16 cellular contexts compared by ENCODE assay signal in the genomic region with DNA sequence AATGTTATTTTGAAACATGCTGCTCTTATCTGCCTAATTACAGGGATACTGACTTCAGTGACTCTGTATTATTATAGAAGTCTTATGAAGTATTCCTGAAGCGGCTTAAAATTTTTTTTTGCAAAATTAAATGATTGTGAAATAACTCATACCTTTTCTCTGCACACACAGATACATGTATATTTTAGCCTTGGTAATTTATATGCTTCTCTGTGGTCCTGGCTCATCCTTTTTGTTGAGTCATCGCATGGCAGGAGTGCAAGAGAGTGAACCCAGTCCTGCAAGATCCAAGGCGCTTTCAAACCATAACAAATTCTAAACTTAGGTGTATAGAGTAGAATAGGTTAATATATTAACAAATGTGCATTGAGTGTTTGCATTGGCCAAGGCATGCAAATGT. TPM values are rescaled to one million over a fixed set of nuclear protein-coding genes. Genes with fewer than 3 reads are reported as not detected.
DNase-seq lines count a peak whose midpoint lies in the region; ATAC-seq and TF ChIP-seq lines count a peak whose summit lies in the region.
"Had no signal": no experiment of that assay in that cellular context is flagged by ENCODE, and none has a peak within 500 bp of the region (broad histone marks: within the 10 kb centered on the region; RNA-seq: fewer than 3 reads in every experiment).

No MANE protein-coding gene starts in this region.

- 0 out of 2 replicates have a peak overlapping the region, but pooled peaks have one; percentile 4 for H3K4me2 ChIP-seq in PC-3 (ENCODE audit: low read length)

- peak; percentile 53 for DNase-seq in ELR (ENCODE audit: low read depth)
- peak; percentile 61 for DNase-seq in PC-3
- DNase-seq in epithelial cell of prostate (ENCODE audit: low read depth, low spot score): no peak
- DNase-seq in sigmoid colon: no peak
- no peak for DNase-seq in cerebellar nuclear complex (lab: John Stamatoyannopoulos, UW)
- DNase-seq in DMS53 (lab: John Stamatoyannopoulos, UW): no peak
- DNase-seq in T-helper 17 cell: no peak
- DNase-seq: activated CD4-positive, alpha-beta memory T cell treated with anti-CD3 and anti-CD28 coated beads, Interleukin-2, amount 10 ng/mL, durations not matched to agents 7 days and 5 days; activated naive CD4-positive, alpha-beta T cell; midbrain; NCI-H2029; NK-92 treated with Interleukin-12 subunit alpha and Interleukin-12 subunit beta, amount 100 ng/mL, for 24 hours; retina; T-helper 1 cell had no signal

- H3K36me3 ChIP-seq in PC-3 (ENCODE audit: low read depth, low read length): peaks cover 29% of the 10 kb centered on the region
- H3K36me3 ChIP-seq in sigmoid colon: peaks cover 0 to 9% (median 0%) of the 10 kb centered on the region in 4 donors

- H3K4me3 ChIP-seq in PC-3 (ENCODE audit: low read length) (no peak overlapping the region), sigmoid colon (no peak overlapping the region)
- H3K4me3 ChIP-seq: HAP-1 had no signal

- H3K4me1 ChIP-seq in PC-3 (ENCODE audit: insufficient read depth, low read length): peaks cover 15% of the 10 kb centered on the region; the same call in 1 of the 2 replicates
- peaks cover 0 to 82% (median 59%) of the 10 kb centered on the region in 4 donors for H3K4me1 ChIP-seq in sigmoid colon

- peaks cover 4% of the 10 kb centered on the region for H3K36me3 Mint-ChIP-seq in T-helper 17 cell (ENCODE audit: low read depth)

- no TSS peak for BruUV-seq in PC-3 (replicated peaks; lab: Mats Ljungman, UMichigan)

- H3K4me1 Mint-ChIP-seq in T-helper 17 cell: peaks cover 57% of the 10 kb centered on the region

- H3K79me2 ChIP-seq in PC-3 (ENCODE audit: low read length): peaks cover 100% of the 10 kb centered on the region

- no peak overlapping the region for H3K27ac Mint-ChIP-seq in T-helper 17 cell
- H3K27ac Mint-ChIP-seq: activated CD4-positive, alpha-beta memory T cell treated with anti-CD3 and anti-CD28 coated beads, Interleukin-2, amount 10 ng/mL, durations not matched to agents 7 days and 5 days had no signal

- no peaks in the 10 kb centered on the region for H3K27me3 Mint-ChIP-seq in T-helper 17 cell
- H3K27me3 Mint-ChIP-seq: activated CD4-positive, alpha-beta memory T cell treated with anti-CD3 and anti-CD28 coated beads, Interleukin-2, amount 10 ng/mL, durations not matched to agents 7 days and 5 days; dendritic cell treated with granulocyte-macrophage colony-stimulating factor and Interleukin-4, amounts not matched to agents 40 ng/mL and 50 ng/mL, for 4 days had no signal

- 86 to 93% methylated on average over 3 of the region's 3 CpGs for WGBS in sigmoid colon, 2 donors

- no peak for TF ChIP-seq EP300 in sigmoid colon (IDR thresholded peaks at IDR 0.05)

- H3K9ac ChIP-seq in PC-3 (ENCODE audit: low read length): no peak overlapping the region

- TF ChIP-seq CTCF in PC-3 (conservative IDR thresholded peaks at IDR 0.05; ENCODE audit: low read depth, low read length): no peak
- no peak for TF ChIP-seq CTCF in sigmoid colon (IDR thresholded peaks at IDR 0.05)

- no peak overlapping the region for H2AFZ ChIP-seq in PC-3 (ENCODE audit: low read length)

- H4K20me1 ChIP-seq in PC-3 (ENCODE audit: low read length): peaks cover 73% of the 10 kb centered on the region

- no peaks in the 10 kb centered on the region for H3K27me3 ChIP-seq in PC-3 (ENCODE audit: low read length)
- no peaks in the 10 kb centered on the region for H3K27me3 ChIP-seq in sigmoid colon

- H3K9me2 ChIP-seq in PC-3 (replicated peaks; ENCODE audit: low read length): no peaks in the 10 kb centered on the region

- TF ChIP-seq POLR2A in sigmoid colon (IDR thresholded peaks at IDR 0.05): no peak

- intact Hi-C loops in PC-3 (cut with micrococcal nuclease): no loop called here
- intact Hi-C loops in sigmoid colon (cut with DNase I): no loop called here

- peak; percentile 71 for ATAC-seq in PC-3
- ATAC-seq in T-helper 17 cell: no peak

- no peaks in the 10 kb centered on the region for H3K9me3 ChIP-seq in PC-3 (ENCODE audit: low read length)
- H3K9me3 ChIP-seq in sigmoid colon: no peaks in the 10 kb centered on the region
- no peaks in the 10 kb centered on the region for H3K9me3 ChIP-seq in T-helper 17 cell (ENCODE audit: control insufficient read depth, low read length, poor library complexity, severe bottlenecking)
- H3K9me3 ChIP-seq: HAP-1 had no signal

- no peaks in the 10 kb centered on the region for H3F3A ChIP-seq in PC-3 (ENCODE audit: low read length, unreplicated experiment)

- POLR2A ChIA-PET in PC-3 (lab: Charles Lee; ENCODE audit: unreplicated experiment): no interaction called here

- CTCF ChIA-PET in PC-3 (lab: Charles Lee): no interaction called here

- H3K27ac ChIP-seq in PC-3 (ENCODE audit: low read length): no peak overlapping the region
- peak overlapping the region; percentile 34 for H3K27ac ChIP-seq in epithelial cell of prostate
- peak overlapping the region in 3 of 4 donors; percentile 38 to 56 (median 48) for H3K27ac ChIP-seq in sigmoid colon

- no peak overlapping the region for H3K4me3 Mint-ChIP-seq in T-helper 17 cell
- H3K4me3 Mint-ChIP-seq: activated CD4-positive, alpha-beta memory T cell treated with anti-CD3 and anti-CD28 coated beads, Interleukin-2, amount 10 ng/mL, durations not matched to agents 7 days and 5 days; dendritic cell treated with granulocyte-macrophage colony-stimulating factor and Interleukin-4, amounts not matched to agents 40 ng/mL and 50 ng/mL, for 4 days had no signal

RNA-seq across cellular contexts. Expression of a gene that starts 8.6 kb away (rescaled TPM):
- total RNA-seq in PC-3 (2014; rRNA removed): 16.2 and 18.9 TPM in 2 replicates
- total RNA-seq in sigmoid colon: 10 to 100 TPM; 27.4 to 33.2 (median 32.1) TPM
- 10 to 100 TPM in 1 of 3 donors, 1 to 10 TPM in 2; 4.8 to 10.2 (median 5.1) TPM for polyA plus RNA-seq in sigmoid colon
- total RNA-seq in T-helper 17 cell: 10 to 100 TPM; 56.9 to 80.5 TPM

Comparison
In these comparisons a context has a peak if more than half of its experiments do, and no peak if none do; other contexts are left out.
1. DNase-seq: peak in ELR (single experiment) and PC-3 (single experiment); none in epithelial cell of prostate (single experiment), sigmoid colon (single experiment), cerebellar nuclear complex (0 of 2), DMS53 (single experiment) and T-helper 17 cell (0 of 3).